In the genomic region with DNA sequence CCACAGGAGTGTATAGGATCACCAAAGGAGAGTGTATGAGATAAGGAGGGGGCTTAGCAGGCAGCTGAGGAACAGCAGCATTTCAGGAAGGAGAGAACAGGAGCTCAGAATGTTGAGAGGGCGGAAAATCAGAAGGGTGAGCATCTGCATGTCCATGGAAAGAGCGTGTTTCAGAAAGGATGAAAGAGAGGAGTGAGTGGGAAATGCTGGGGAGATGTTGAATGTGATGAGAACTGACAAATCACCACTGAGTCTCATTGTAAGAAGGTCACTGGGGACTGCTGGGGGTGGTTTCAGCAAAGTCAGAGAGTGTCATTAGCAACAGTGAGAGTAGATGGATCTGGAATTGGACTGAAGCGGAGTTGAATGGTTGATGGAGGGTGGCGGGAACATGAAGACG, we compare ENCODE assay signal across 16 cellular contexts.
DNase-seq lines count a peak whose midpoint lies in the region; ATAC-seq and TF ChIP-seq lines count a peak whose summit lies in the region.
"Had no signal": no experiment of that assay in that cellular context is flagged by ENCODE, and none has a peak within 500 bp of the region (broad histone marks: within the 10 kb centered on the region; RNA-seq: fewer than 3 reads in every experiment).

No MANE protein-coding gene starts in this region.

- no peak overlapping the region for H3K27ac ChIP-seq in substantia nigra (ENCODE audit: low read depth, low read length, poor library complexity, severe bottlenecking)

- H3K4me1 Mint-ChIP-seq in natural killer cell treated with Interleukin-12 subunit alpha and Interleukin-12 subunit beta and Interleukin-15 and Interleukin-18, amount 100 ng/mL, for 72 hours (ENCODE audit: low read depth in 2 of 2): peaks cover 65 to 74% of the 10 kb centered on the region in 2 donors
- H3K4me1 Mint-ChIP-seq in natural killer cell (peaks cover 28 to 44% of the 10 kb centered on the region in 2 donors), activated B cell treated with CpG ODN at 0.5 μM for 24 hours (peaks cover 89% of the 10 kb centered on the region), memory B cell (peaks cover 60% of the 10 kb centered on the region)

- H3K4me3 Mint-ChIP-seq in natural killer cell treated with Interleukin-12 subunit alpha and Interleukin-12 subunit beta and Interleukin-15 and Interleukin-18, amount 100 ng/mL, for 72 hours: no peak overlapping the region
- H3K4me3 Mint-ChIP-seq in natural killer cell (no peak overlapping the region), activated B cell treated with CpG ODN at 0.5 μM for 24 hours (peak overlapping the region; percentile 21), memory B cell (no peak overlapping the region)

- peaks cover 0 to 11% of the 10 kb centered on the region in 2 donors for H3K27me3 Mint-ChIP-seq in natural killer cell treated with Interleukin-12 subunit alpha and Interleukin-12 subunit beta and Interleukin-15 and Interleukin-18, amount 100 ng/mL, for 72 hours
- H3K27me3 Mint-ChIP-seq in natural killer cell (ENCODE audit: low read depth in 2 of 2) (peaks cover 0 to 6% of the 10 kb centered on the region in 2 donors), activated B cell treated with CpG ODN at 0.5 μM for 24 hours (no peaks in the 10 kb centered on the region), memory B cell (no peaks in the 10 kb centered on the region)

- peaks cover 4% of the 10 kb centered on the region for H3K9me3 Mint-ChIP-seq in natural killer cell treated with Interleukin-12 subunit alpha and Interleukin-12 subunit beta and Interleukin-15 and Interleukin-18, amount 100 ng/mL, for 72 hours
- H3K9me3 Mint-ChIP-seq in natural killer cell (no peaks in the 10 kb centered on the region), activated B cell treated with CpG ODN at 0.5 μM for 24 hours (no peaks in the 10 kb centered on the region), memory B cell (peaks cover 4% of the 10 kb centered on the region)
- H3K9me3 Mint-ChIP-seq: CD4-positive, alpha-beta memory T cell had no signal

- CTCF ChIA-PET in activated B cell treated with CpG ODN at 0.5 μM for 24 hours (lab: Charles Lee): interaction anchor here (0.6 to 7.5 kb wide), 5 partner anchors 22 to 182 kb away, joined by 3 to 156 read pairs (median 19); no protein-coding TSS in a partner anchor

- peaks cover 7% of the 10 kb centered on the region for H3K36me3 Mint-ChIP-seq in natural killer cell treated with Interleukin-12 subunit alpha and Interleukin-12 subunit beta and Interleukin-15 and Interleukin-18, amount 100 ng/mL, for 72 hours
- H3K36me3 Mint-ChIP-seq in natural killer cell (no peaks in the 10 kb centered on the region), activated B cell treated with CpG ODN at 0.5 μM for 24 hours (ENCODE audit: low read depth) (peaks cover 43% of the 10 kb centered on the region), memory B cell (peaks cover 6% of the 10 kb centered on the region)
- H3K36me3 Mint-ChIP-seq: CD4-positive, alpha-beta memory T cell had no signal

- intact Hi-C loops in natural killer cell (cut with micrococcal nuclease) (no loop called here), activated B cell treated with CpG ODN at 0.5 μM for 24 hours (cut with micrococcal nuclease) (loop anchor here (2.0 to 10.0 kb wide), 2 partner anchors 13 to 105 kb away; no protein-coding TSS in a partner anchor)

- H3K27ac Mint-ChIP-seq in natural killer cell treated with Interleukin-12 subunit alpha and Interleukin-12 subunit beta and Interleukin-15 and Interleukin-18, amount 100 ng/mL, for 72 hours: peak overlapping the region in 1 of 2 donors; percentile 54
- H3K27ac Mint-ChIP-seq in natural killer cell (no peak overlapping the region), activated B cell treated with CpG ODN at 0.5 μM for 24 hours (peak overlapping the region; percentile 99), memory B cell (peak overlapping the region; percentile 46)

- peak; percentile 23 for DNase-seq in natural killer cell treated with Interleukin-12 subunit alpha and Interleukin-12 subunit beta and Interleukin-15 and Interleukin-18, amount 100 ng/mL, for 72 hours (ENCODE audit: low spot score)
- no peak for DNase-seq in natural killer cell
- DNase-seq in activated B cell treated with CpG ODN at 0.5 μM for 24 hours: no peak
- no peak for DNase-seq in memory B cell (ENCODE audit: low spot score in 2 of 2)
- DNase-seq in DMS53 treated with DMSO at 0.1 percent for 48 hours (lab: John Stamatoyannopoulos, UW; ENCODE audit: unreplicated experiment): no peak
- no peak for DNase-seq in substantia nigra (lab: John Stamatoyannopoulos, UW)
- no peak for DNase-seq in omental fat pad (ENCODE audit: low spot score)
- DNase-seq: CD4-positive, alpha-beta memory T cell; GOT3; Karpas-422; NCI-H1417 treated with DMSO at 0.1 percent for 48 hours; NCI-H1930; NCI-H345; NCI-H524 treated with DMSO at 0.1 percent for 48 hours; PC-3; RPMI8226 had no signal

- ATAC-seq in natural killer cell treated with Interleukin-12 subunit alpha and Interleukin-12 subunit beta and Interleukin-15 and Interleukin-18, amount 100 ng/mL, for 72 hours: no peak
- no peak for ATAC-seq in natural killer cell
- ATAC-seq in activated B cell treated with CpG ODN at 0.5 μM for 24 hours (ENCODE audit: low read depth): no peak
- no peak for ATAC-seq in memory B cell (ENCODE audit: low read depth)
- no peak for ATAC-seq in omental fat pad (ENCODE audit: low FRiP score)
- ATAC-seq: PC-3 had no signal

- no peak for TF ChIP-seq CTCF in natural killer cell (IDR thresholded peaks at IDR 0.05)
- TF ChIP-seq CTCF in activated B cell treated with CpG ODN at 0.5 μM for 24 hours (IDR thresholded peaks at IDR 0.05): no peak
- no peak for TF ChIP-seq CTCF in omental fat pad (IDR thresholded peaks at IDR 0.05)

- POLR2A ChIA-PET in activated B cell treated with CpG ODN at 0.5 μM for 24 hours (lab: Charles Lee): interaction anchor here (0.9 to 6.4 kb wide), 6 partner anchors 15 to 277 kb away, joined by 3 to 54 read pairs (median 3); a partner anchor contains a TSS

Comparison
In these comparisons a context has a peak if more than half of its experiments do, and no peak if none do; other contexts are left out.
1. H3K27ac Mint-ChIP-seq: peak in activated B cell treated with CpG ODN at 0.5 μM for 24 hours (single experiment) and memory B cell (single experiment); none in natural killer cell (0 of 2).